8 cellular contexts compared by ENCODE assay signal in the genomic region with DNA sequence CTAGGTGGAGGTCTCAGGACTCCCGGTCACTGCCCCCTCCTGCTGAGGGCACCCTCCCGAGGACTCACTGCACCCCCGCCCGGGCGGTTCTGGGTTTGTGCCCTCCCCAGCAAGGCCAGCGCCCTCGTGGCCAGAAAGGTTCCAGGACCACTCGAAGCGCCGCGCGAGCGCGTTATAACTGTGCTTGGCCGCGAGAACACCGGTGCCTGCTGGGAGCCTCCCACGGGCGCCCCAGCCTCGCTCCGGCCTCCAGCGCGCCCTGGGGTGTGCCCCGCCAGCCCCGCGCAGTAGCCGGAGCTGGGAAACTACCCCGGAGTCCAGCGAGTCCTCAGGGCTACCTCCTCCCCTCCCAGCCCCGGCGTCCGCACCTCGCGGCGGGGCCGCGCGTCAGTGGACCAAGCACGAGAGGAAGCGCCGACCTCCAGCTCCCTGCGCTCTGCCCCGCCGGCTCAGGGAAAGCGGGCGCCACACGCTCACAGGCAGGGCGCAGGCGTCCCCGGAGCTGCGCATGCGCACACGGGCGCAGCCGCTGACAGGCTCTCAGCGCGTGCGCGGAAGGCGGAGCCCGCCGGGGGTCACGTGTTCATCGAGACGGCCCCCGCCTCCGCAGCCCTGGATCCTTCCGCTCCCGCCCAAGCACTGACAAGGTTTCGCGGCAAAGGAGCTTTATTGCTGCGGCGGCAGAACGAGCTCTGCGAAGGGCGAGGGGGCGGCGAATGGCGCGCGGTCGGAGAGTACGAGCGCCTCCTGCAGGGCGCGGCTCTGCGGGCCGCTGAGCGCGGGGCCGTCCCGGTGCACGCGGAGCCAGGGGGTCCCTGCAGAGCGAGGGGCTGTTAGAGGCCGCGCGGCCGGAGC. TPM values are rescaled to one million over a fixed set of nuclear protein-coding genes. Genes with fewer than 3 reads are reported as not detected.
DNase-seq lines count a peak whose midpoint lies in the region; ATAC-seq and TF ChIP-seq lines count a peak whose summit lies in the region.

A gene with protein sequence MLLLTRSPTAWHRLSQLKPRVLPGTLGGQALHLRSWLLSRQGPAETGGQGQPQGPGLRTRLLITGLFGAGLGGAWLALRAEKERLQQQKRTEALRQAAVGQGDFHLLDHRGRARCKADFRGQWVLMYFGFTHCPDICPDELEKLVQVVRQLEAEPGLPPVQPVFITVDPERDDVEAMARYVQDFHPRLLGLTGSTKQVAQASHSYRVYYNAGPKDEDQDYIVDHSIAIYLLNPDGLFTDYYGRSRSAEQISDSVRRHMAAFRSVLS (minus strand): TSS at position 495 of the 855 bp plus-strand sequence. CDS start 1,187 bp downstream, outside the sequence.

- peaks cover 93% of the 10 kb centered on the region for H3K36me3 Mint-ChIP-seq in dendritic cell treated with granulocyte-macrophage colony-stimulating factor and Interleukin-4, amounts not matched to agents 40 ng/mL and 50 ng/mL, for 4 days (ENCODE audit: low read depth)

- H3K27me3 ChIP-seq in BJ (ENCODE audit: control insufficient read depth, insufficient read depth, low read length) (no peaks in the 10 kb centered on the region), liver (ENCODE audit: control insufficient read depth in 4 of 4, insufficient read depth in 4 of 4, low read length in 3 of 4) (no peaks in the 10 kb centered on the region)

- no peaks in the 10 kb centered on the region for H3K9me3 Mint-ChIP-seq in dendritic cell treated with granulocyte-macrophage colony-stimulating factor and Interleukin-4, amounts not matched to agents 40 ng/mL and 50 ng/mL, for 4 days

- H3K27ac ChIP-seq in liver (ENCODE audit: low read depth in 1 of 2, low read length in 2 of 2), result peak within 1 kb of the TSS; percentile 92 to 96

- H3K9me3 ChIP-seq in liver (ENCODE audit: control insufficient read depth in 4 of 4, low read length in 3 of 4), result no peaks in the 10 kb centered on the region

- intact Hi-C loops in dendritic cell treated with granulocyte-macrophage colony-stimulating factor and Interleukin-4, amounts not matched to agents 40 ng/mL and 50 ng/mL, for 4 days (cut with micrococcal nuclease), result loop anchor here (1.0 to 5.0 kb wide), 2 partner anchors 37 to 97 kb away; partner anchors contain the start of gene SYCE3

- H3K36me3 ChIP-seq in BJ (ENCODE audit: control insufficient read depth, insufficient read depth, low read length), result peaks cover 24% of the 10 kb centered on the region
- H3K36me3 ChIP-seq in liver (ENCODE audit: control insufficient read depth in 4 of 4, insufficient read depth in 3 of 4, low read depth in 1 of 4, low read length in 3 of 4), result peaks cover 9 to 29% (median 11%) of the 10 kb centered on the region in 4 donors

- POLR2A ChIA-PET in BJ (lab: Charles Lee), result interaction anchor here (0.5 to 1.4 kb wide), 4 partner anchors 13 to 112 kb away, joined by 3 to 14 read pairs (median 6); partner anchors contain the start of genes KLHDC7B, LMF2 and NCAPH2

- H3K27ac Mint-ChIP-seq in dendritic cell treated with granulocyte-macrophage colony-stimulating factor and Interleukin-4, amounts not matched to agents 40 ng/mL and 50 ng/mL, for 4 days, result peak within 1 kb of the TSS; percentile 95

- peak within 1 kb of the TSS; percentile 75 for H3K4me3 ChIP-seq in BJ (ENCODE audit: low read depth, low read length)
- H3K4me3 ChIP-seq in liver (ENCODE audit: low read depth in 1 of 3, low read length in 3 of 3), result peak within 1 kb of the TSS; percentile 44 to 77 (median 73)

- under 1% methylated on average over 99 of the region's 99 CpGs for WGBS in liver

- peaks cover 52% of the 10 kb centered on the region for H3K4me1 Mint-ChIP-seq in dendritic cell treated with granulocyte-macrophage colony-stimulating factor and Interleukin-4, amounts not matched to agents 40 ng/mL and 50 ng/mL, for 4 days (ENCODE audit: low read depth)

- DNase-seq in BJ (ENCODE audit: low read depth) (peak; percentile 69), GM19238 (ENCODE audit: insufficient read length, low spot score) (peak; percentile 98), NCI-H526 treated with DMSO at 0.1 percent for 48 hours (lab: John Stamatoyannopoulos, UW) (peak; percentile 80)
- peak; percentile 98 for DNase-seq in activated CD4-positive, alpha-beta T cell treated with anti-CD3 and anti-CD28 coated beads, Interleukin-2, amount 50 U/mL, for 1 hour
- DNase-seq in stimulated activated CD4-positive, alpha-beta T cell treated with anti-CD3 and anti-CD28 coated beads, Interleukin-4, amount 100 ng/mL, for 1 hour, result peak; percentile 99

- CTCF ChIA-PET in BJ (lab: Yijun Ruan, JAX), result interaction anchor here (0.7 to 2.2 kb wide), 25 partner anchors 9 to 287 kb away, joined by 3 to 22 read pairs (median 6); partner anchors contain the start of genes CHKB, CPT1B, HDAC10 and KLHDC7B

- no peaks in the 10 kb centered on the region for H3K27me3 Mint-ChIP-seq in dendritic cell treated with granulocyte-macrophage colony-stimulating factor and Interleukin-4, amounts not matched to agents 40 ng/mL and 50 ng/mL, for 4 days

- peak; percentile 39 for ATAC-seq in HG03439 (IDR thresholded peaks at IDR 0.05; ENCODE audit: unreplicated experiment)

- H3K4me3 Mint-ChIP-seq in dendritic cell treated with granulocyte-macrophage colony-stimulating factor and Interleukin-4, amounts not matched to agents 40 ng/mL and 50 ng/mL, for 4 days, result peak within 1 kb of the TSS; percentile 97

- peak; percentile 15 to 48 for TF ChIP-seq RAD21 in liver (IDR thresholded peaks at IDR 0.05)

- H3K4me1 ChIP-seq in liver (ENCODE audit: control insufficient read depth in 4 of 4, insufficient read depth in 4 of 4, low read length in 3 of 4), result peaks cover 13 to 57% (median 31%) of the 10 kb centered on the region in 4 donors

- H3K9ac ChIP-seq in liver (ENCODE audit: low read depth in 1 of 2, low read length in 2 of 2), result peak within 1 kb of the TSS; percentile 24 to 59

- TF ChIP-seq CTCF in BJ (IDR thresholded peaks at IDR 0.05; ENCODE audit: insufficient read depth, low read depth, low read length) (peak; percentile 42), liver (IDR thresholded peaks at IDR 0.05; ENCODE audit: low read depth, low read length, missing input control) (peak; percentile 21)

TF ChIP-seq in liver, 16 proteins besides CTCF, POLR2A, EP300 and RAD21 (continues in another document):
- TF ChIP-seq HNF4A (conservative IDR thresholded peaks at IDR 0.05), result no peak
- no peak for TF ChIP-seq FOXA1 (IDR thresholded peaks at IDR 0.05)
- peak; percentile 88 to 95 for TF ChIP-seq RXRA (IDR thresholded peaks at IDR 0.05)
- TF ChIP-seq EGR1 (IDR thresholded peaks at IDR 0.05; ENCODE audit: low read depth in 2 of 2), result peak; percentile 59 to 84
- TF ChIP-seq, protein P1, sequence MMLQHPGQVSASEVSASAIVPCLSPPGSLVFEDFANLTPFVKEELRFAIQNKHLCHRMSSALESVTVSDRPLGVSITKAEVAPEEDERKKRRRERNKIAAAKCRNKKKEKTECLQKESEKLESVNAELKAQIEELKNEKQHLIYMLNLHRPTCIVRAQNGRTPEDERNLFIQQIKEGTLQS (IDR thresholded peaks at IDR 0.05), result no peak
- TF ChIP-seq, protein P2, sequence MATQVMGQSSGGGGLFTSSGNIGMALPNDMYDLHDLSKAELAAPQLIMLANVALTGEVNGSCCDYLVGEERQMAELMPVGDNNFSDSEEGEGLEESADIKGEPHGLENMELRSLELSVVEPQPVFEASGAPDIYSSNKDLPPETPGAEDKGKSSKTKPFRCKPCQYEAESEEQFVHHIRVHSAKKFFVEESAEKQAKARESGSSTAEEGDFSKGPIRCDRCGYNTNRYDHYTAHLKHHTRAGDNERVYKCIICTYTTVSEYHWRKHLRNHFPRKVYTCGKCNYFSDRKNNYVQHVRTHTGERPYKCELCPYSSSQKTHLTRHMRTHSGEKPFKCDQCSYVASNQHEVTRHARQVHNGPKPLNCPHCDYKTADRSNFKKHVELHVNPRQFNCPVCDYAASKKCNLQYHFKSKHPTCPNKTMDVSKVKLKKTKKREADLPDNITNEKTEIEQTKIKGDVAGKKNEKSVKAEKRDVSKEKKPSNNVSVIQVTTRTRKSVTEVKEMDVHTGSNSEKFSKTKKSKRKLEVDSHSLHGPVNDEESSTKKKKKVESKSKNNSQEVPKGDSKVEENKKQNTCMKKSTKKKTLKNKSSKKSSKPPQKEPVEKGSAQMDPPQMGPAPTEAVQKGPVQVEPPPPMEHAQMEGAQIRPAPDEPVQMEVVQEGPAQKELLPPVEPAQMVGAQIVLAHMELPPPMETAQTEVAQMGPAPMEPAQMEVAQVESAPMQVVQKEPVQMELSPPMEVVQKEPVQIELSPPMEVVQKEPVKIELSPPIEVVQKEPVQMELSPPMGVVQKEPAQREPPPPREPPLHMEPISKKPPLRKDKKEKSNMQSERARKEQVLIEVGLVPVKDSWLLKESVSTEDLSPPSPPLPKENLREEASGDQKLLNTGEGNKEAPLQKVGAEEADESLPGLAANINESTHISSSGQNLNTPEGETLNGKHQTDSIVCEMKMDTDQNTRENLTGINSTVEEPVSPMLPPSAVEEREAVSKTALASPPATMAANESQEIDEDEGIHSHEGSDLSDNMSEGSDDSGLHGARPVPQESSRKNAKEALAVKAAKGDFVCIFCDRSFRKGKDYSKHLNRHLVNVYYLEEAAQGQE (IDR thresholded peaks at IDR 0.05), result no peak
- no peak for TF ChIP-seq TAF1 (conservative IDR thresholded peaks at IDR 0.05)
- peak; percentile 6 for TF ChIP-seq NR2F2 (IDR thresholded peaks at IDR 0.05)
- TF ChIP-seq GABPA (IDR thresholded peaks at IDR 0.05 in 1 of 2, conservative IDR thresholded peaks at IDR 0.05 in 1 of 2), result no peak
- TF ChIP-seq YY1 (IDR thresholded peaks at IDR 0.05), result no peak
- no peak for TF ChIP-seq JUND (IDR thresholded peaks at IDR 0.05)
- TF ChIP-seq SP1 (IDR thresholded peaks at IDR 0.05), result peak; percentile 45
- TF ChIP-seq, protein P3, sequence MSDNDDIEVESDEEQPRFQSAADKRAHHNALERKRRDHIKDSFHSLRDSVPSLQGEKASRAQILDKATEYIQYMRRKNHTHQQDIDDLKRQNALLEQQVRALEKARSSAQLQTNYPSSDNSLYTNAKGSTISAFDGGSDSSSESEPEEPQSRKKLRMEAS (IDR thresholded peaks at IDR 0.05), result no peak
- no peak for TF ChIP-seq FOXA2 (IDR thresholded peaks at IDR 0.05)
- TF ChIP-seq HNF4G (IDR thresholded peaks at IDR 0.05), result no peak

RNA-seq across cellular contexts. Expression of the gene that starts here (rescaled TPM):
- 0.78 and 2.5 TPM in 2 replicates for polyA plus RNA-seq in BJ (2011; rRNA removed)
- 0.98 and 2.6 TPM in 2 replicates for polyA minus RNA-seq in BJ (2011; rRNA and poly(A)+ RNA removed)
- total RNA-seq in liver, result 1 to 10 TPM; 1.4 to 1.7 TPM
- 1 to 10 TPM; 1.9 to 2.9 TPM for polyA plus RNA-seq in liver

Comparison
In these comparisons a context has a peak if more than half of its experiments do, and no peak if none do; other contexts are left out.
1. Peak in every context shown above with its lines: DNase-seq, ATAC-seq, H3K4me3 ChIP-seq and H3K27ac ChIP-seq.